13 cellular contexts compared by ENCODE assay signal in the genomic region with DNA sequence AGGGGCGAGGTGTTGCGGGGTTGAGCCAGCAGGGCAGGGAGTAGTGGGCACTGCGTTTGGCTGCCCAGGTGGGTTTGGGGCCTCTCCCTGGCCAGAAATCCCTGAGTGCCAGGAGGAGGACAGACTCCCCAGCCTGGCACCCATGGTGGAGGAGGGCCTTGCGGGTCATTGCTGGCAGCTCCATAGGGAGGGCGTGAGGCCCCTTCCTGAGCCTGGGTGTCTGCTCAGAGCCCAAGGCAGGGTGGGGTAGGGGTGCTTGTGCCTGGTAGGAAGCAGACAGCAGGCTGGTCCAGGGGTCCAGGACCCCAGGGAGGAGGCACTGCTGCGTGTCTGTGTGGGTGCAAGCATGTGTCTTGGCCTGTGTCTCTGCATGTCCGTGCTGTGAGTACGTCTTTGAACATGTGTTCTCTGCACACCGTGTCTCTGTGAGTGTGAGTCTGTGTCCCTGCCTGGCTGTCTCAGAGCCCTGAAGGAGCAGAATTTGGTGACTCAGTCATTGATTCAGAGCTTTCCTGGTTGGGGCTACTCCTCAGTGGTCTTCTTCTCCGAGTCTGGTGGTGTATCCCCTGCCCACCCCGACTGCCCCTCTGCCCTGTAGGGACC. TPM values are rescaled to one million over a fixed set of nuclear protein-coding genes. Genes with fewer than 3 reads are reported as not detected.
DNase-seq lines count a peak whose midpoint lies in the region; ATAC-seq and TF ChIP-seq lines count a peak whose summit lies in the region.
"Had no signal": no experiment of that assay in that cellular context is flagged by ENCODE, and none has a peak within 500 bp of the region (broad histone marks: within the 10 kb centered on the region; RNA-seq: fewer than 3 reads in every experiment).

No MANE protein-coding gene starts in this region.

- peak overlapping the region in 4 of 5 experiments; percentile 34 to 76 (median 67) for H3K27ac Mint-ChIP-seq in brain
- no peak overlapping the region for H3K27ac Mint-ChIP-seq in natural killer cell treated with Interleukin-12 subunit alpha and Interleukin-12 subunit beta and Interleukin-15 and Interleukin-18, amount 100 ng/mL, for 72 hours
- H3K27ac Mint-ChIP-seq: nephron progenitor cell had no signal

- no peak for TF ChIP-seq EP300 in upper lobe of left lung (IDR thresholded peaks at IDR 0.05)

- no peaks in the 10 kb centered on the region for H3K36me3 Mint-ChIP-seq in brain
- no peaks in the 10 kb centered on the region for H3K36me3 Mint-ChIP-seq in natural killer cell treated with Interleukin-12 subunit alpha and Interleukin-12 subunit beta and Interleukin-15 and Interleukin-18, amount 100 ng/mL, for 72 hours

- H3K27ac ChIP-seq in left ventricle myocardium inferior (replicated peaks) (peak overlapping the region; percentile 97), upper lobe of left lung (peak overlapping the region; percentile 93 to 97 (median 94))

- DNase-seq in left ventricle myocardium inferior (no peak), cardiac septum (ENCODE audit: low spot score) (no peak), kidney tubule cell (ENCODE audit: low spot score) (peak; percentile 38), upper lobe of left lung (no peak), cerebellum (ENCODE audit: low spot score) (no peak), HK-2 (ENCODE audit: unreplicated experiment) (no peak)
- no peak for DNase-seq in natural killer cell treated with Interleukin-12 subunit alpha and Interleukin-12 subunit beta and Interleukin-15 and Interleukin-18, amount 100 ng/mL, for 72 hours (ENCODE audit: low spot score)
- DNase-seq: activated CD4-positive, CD25-positive, alpha-beta regulatory T cell; activated T-cell treated with anti-CD3 and anti-CD28 coated beads for 4 hours; DMS53; NCI-H2081 treated with DMSO at 0.1 percent for 48 hours; nephron progenitor cell had no signal

- H3K4me3 ChIP-seq in left ventricle myocardium inferior (no peak overlapping the region), upper lobe of left lung (no peak overlapping the region)

- H3K36me3 ChIP-seq in left ventricle myocardium inferior (no peaks in the 10 kb centered on the region), upper lobe of left lung (peaks cover 0 to 14% (median 10%) of the 10 kb centered on the region in 4 donors)

- TF ChIP-seq POLR2A in upper lobe of left lung (IDR thresholded peaks at IDR 0.05), result no peak

- H3K4me1 Mint-ChIP-seq in brain, result peaks cover 36% of the 10 kb centered on the region
- H3K4me1 Mint-ChIP-seq in natural killer cell treated with Interleukin-12 subunit alpha and Interleukin-12 subunit beta and Interleukin-15 and Interleukin-18, amount 100 ng/mL, for 72 hours (ENCODE audit: low read depth in 2 of 2), result peaks cover 6 to 9% of the 10 kb centered on the region in 2 donors

- H3K27me3 Mint-ChIP-seq in brain, result peaks cover 6% of the 10 kb centered on the region
- no peaks in the 10 kb centered on the region for H3K27me3 Mint-ChIP-seq in natural killer cell treated with Interleukin-12 subunit alpha and Interleukin-12 subunit beta and Interleukin-15 and Interleukin-18, amount 100 ng/mL, for 72 hours

- WGBS in upper lobe of left lung, 2 donors, result 55 to 74% methylated on average over 5 to 10 of the region's 11 CpGs

- no peak for TF ChIP-seq CTCF in left ventricle myocardium inferior (IDR thresholded peaks at IDR 0.05; ENCODE audit: borderline replicate concordance)
- no peak for TF ChIP-seq CTCF in brain (conservative IDR thresholded peaks at IDR 0.05)
- no peak for TF ChIP-seq CTCF in upper lobe of left lung (IDR thresholded peaks at IDR 0.05)

- H3K9me3 ChIP-seq in left ventricle myocardium inferior (replicated peaks) (no peaks in the 10 kb centered on the region), upper lobe of left lung (no peaks in the 10 kb centered on the region)

- H3K4me1 ChIP-seq in left ventricle myocardium inferior (peaks cover 92% of the 10 kb centered on the region), upper lobe of left lung (peaks cover 41 to 90% (median 63%) of the 10 kb centered on the region in 4 donors)

- no peaks in the 10 kb centered on the region for H3K27me3 ChIP-seq in left ventricle myocardium inferior (ENCODE audit: low read depth)
- peaks cover 0 to 4% (median 0%) of the 10 kb centered on the region in 4 donors for H3K27me3 ChIP-seq in upper lobe of left lung

- ATAC-seq in upper lobe of left lung (ENCODE audit: low FRiP score in 2 of 2), result no peak
- ATAC-seq in natural killer cell treated with Interleukin-12 subunit alpha and Interleukin-12 subunit beta and Interleukin-15 and Interleukin-18, amount 100 ng/mL, for 72 hours, result no peak

- H3K9me3 Mint-ChIP-seq in brain, result no peaks in the 10 kb centered on the region
- no peaks in the 10 kb centered on the region for H3K9me3 Mint-ChIP-seq in natural killer cell treated with Interleukin-12 subunit alpha and Interleukin-12 subunit beta and Interleukin-15 and Interleukin-18, amount 100 ng/mL, for 72 hours
- H3K9me3 Mint-ChIP-seq: nephron progenitor cell had no signal

- H3K4me3 Mint-ChIP-seq in brain, result peak overlapping the region in 2 of 5 experiments; percentile 55 to 74
- H3K4me3 Mint-ChIP-seq in natural killer cell treated with Interleukin-12 subunit alpha and Interleukin-12 subunit beta and Interleukin-15 and Interleukin-18, amount 100 ng/mL, for 72 hours, result no peak overlapping the region
- H3K4me3 Mint-ChIP-seq: nephron progenitor cell had no signal

- intact Hi-C loops in left ventricle myocardium inferior (cut with micrococcal nuclease), result no loop called here
- intact Hi-C loops in cardiac septum (cut with DNase I), result no loop called here

RNA-seq across cellular contexts. Expression of a gene that starts 3.9 kb away (rescaled TPM):
- total RNA-seq in left ventricle myocardium inferior (33.0 TPM), cardiac septum (27.9 TPM), upper lobe of left lung (100 to 1,000 TPM in 5 of 6 donors, 10 to 100 TPM in 1; 91.3 to 181 (median 169) TPM), cerebellum (34.8 TPM)
- 23.3 TPM for polyA plus RNA-seq in brain (ENCODE audit: insufficient read depth, low read depth, low replicate concordance)
- total RNA-seq in natural killer cell treated with Interleukin-12 subunit alpha and Interleukin-12 subunit beta and Interleukin-15 and Interleukin-18, amount 100 ng/mL, for 72 hours, result 10 to 100 TPM; 17.4 to 31.4 TPM

RNA-seq across cellular contexts. Expression of a gene that starts 4.3 kb away (rescaled TPM):
- total RNA-seq in left ventricle myocardium inferior, result 226 TPM
- 202 TPM for total RNA-seq in cardiac septum
- 104 TPM for polyA plus RNA-seq in brain (ENCODE audit: insufficient read depth, low read depth, low replicate concordance)
- 100 to 1,000 TPM in 3 of 6 donors, 10 to 100 TPM in 3; 34.1 to 168 (median 102) TPM for total RNA-seq in upper lobe of left lung
- 23.7 TPM for total RNA-seq in cerebellum
- total RNA-seq in natural killer cell treated with Interleukin-12 subunit alpha and Interleukin-12 subunit beta and Interleukin-15 and Interleukin-18, amount 100 ng/mL, for 72 hours, result 10 to 100 TPM; 97.4 to 97.8 TPM

RNA-seq across cellular contexts. Expression of a gene that starts 13.8 kb away (rescaled TPM):
- total RNA-seq in left ventricle myocardium inferior (408 TPM), cardiac septum (625 TPM), upper lobe of left lung (100 to 1,000 TPM; 179 to 545 (median 421) TPM), cerebellum (36.7 TPM)
- polyA plus RNA-seq in brain (ENCODE audit: insufficient read depth, low read depth, low replicate concordance), result 114 TPM
- total RNA-seq in natural killer cell treated with Interleukin-12 subunit alpha and Interleukin-12 subunit beta and Interleukin-15 and Interleukin-18, amount 100 ng/mL, for 72 hours, result 10 to 100 TPM; 45.0 to 72.0 TPM

RNA-seq across cellular contexts. Expression of a gene that starts 18.9 kb away (rescaled TPM):
- total RNA-seq in left ventricle myocardium inferior, result 23.2 TPM
- total RNA-seq in cardiac septum, result 12.2 TPM
- 3.1 TPM for polyA plus RNA-seq in brain (ENCODE audit: insufficient read depth, low read depth, low replicate concordance)
- 100 to 1,000 TPM in 1 of 6 donors, 10 to 100 TPM in 5; 29.0 to 157 (median 41.4) TPM for total RNA-seq in upper lobe of left lung
- 4.0 TPM for total RNA-seq in cerebellum
- total RNA-seq in natural killer cell treated with Interleukin-12 subunit alpha and Interleukin-12 subunit beta and Interleukin-15 and Interleukin-18, amount 100 ng/mL, for 72 hours, result 1 to 10 TPM; 2.6 to 2.9 TPM

RNA-seq across cellular contexts. Expression of a gene that starts 27.9 kb away (rescaled TPM):
- total RNA-seq in left ventricle myocardium inferior, result 300 TPM
- 209 TPM for total RNA-seq in cardiac septum
- 67.9 TPM for polyA plus RNA-seq in brain (ENCODE audit: insufficient read depth, low read depth, low replicate concordance)
- total RNA-seq in upper lobe of left lung, result 100 to 1,000 TPM in 4 of 6 donors, 10 to 100 TPM in 2; 74.5 to 303 (median 164) TPM
- 13.6 TPM for total RNA-seq in cerebellum
- 10 to 100 TPM; 69.0 to 95.0 TPM for total RNA-seq in natural killer cell treated with Interleukin-12 subunit alpha and Interleukin-12 subunit beta and Interleukin-15 and Interleukin-18, amount 100 ng/mL, for 72 hours

Comparison
In these comparisons a context has a peak if more than half of its experiments do, and no peak if none do; other contexts are left out.
1. H3K27ac Mint-ChIP-seq: peak in brain (4 of 5); none in natural killer cell treated with Interleukin-12 subunit alpha and Interleukin-12 subunit beta and Interleukin-15 and Interleukin-18, amount 100 ng/mL, for 72 hours (0 of 2).